ENCODE assay signal across 29 cellular contexts in genomic region chr11:80943226-80943625, GRCh38.
"Had no signal": no experiment of that assay in that cellular context is flagged by ENCODE, and none has a peak within 500 bp of the region (broad histone marks: within the 10 kb centered on the region; RNA-seq: fewer than 3 reads in every experiment).

No MANE protein-coding gene starts in this region.

- DNase-seq: stimulated activated CD4-positive, alpha-beta T cell treated with anti-CD3 and anti-CD28 coated beads, Interleukin-2, amount 100 ng/mL, for 48 hours; stimulated activated CD4-positive, alpha-beta T cell treated with anti-CD3 and anti-CD28 coated beads, Interleukin-4, amount 100 ng/mL, for 1 hour; stimulated activated CD4-positive, alpha-beta T cell treated with anti-CD3 and anti-CD28 coated beads, Interleukin-4, amount 100 ng/mL, for 24 hours; stimulated activated CD4-positive, alpha-beta T cell treated with anti-CD3 and anti-CD28 coated beads, Interleukin-4, amount 100 ng/mL, for 4 hours; stimulated activated CD8-positive, alpha-beta memory T cell treated with anti-CD3 and anti-CD28 coated beads, Interleukin-4, amount 100 ng/mL, for 48 hours; stimulated activated naive B cell treated with anti-CD40 and anti-IgM and Interleukin-4, amounts not matched to agents 10 μg/mL and 1 μg/mL and 100 μg/mL, for 72 hours; stimulated activated naive CD4-positive, alpha-beta T cell; stimulated activated naive CD4-positive, alpha-beta T cell treated with Interleukin-2 at 50 U/mL for 16 hours; stimulated activated naive CD8-positive, alpha-beta T cell treated with anti-CD3 and anti-CD28 coated beads, Interleukin-15, amount 100 ng/mL, for 72 hours; stimulated activated naive CD8-positive, alpha-beta T cell treated with anti-CD3 and anti-CD28 coated beads, Interleukin-15, Interleukin-2, amounts not matched to agents 100 U/mL and 50 U/mL, for 24 hours; stomach; substantia nigra; testis; thyroid gland; tibial artery; transverse colon; trophoblast cell; upper lobe of left lung; upper lobe of right lung; uterus had no signal

- H3K27ac ChIP-seq: stomach, suprapubic skin, testis, thoracic aorta, thyroid gland, tibial artery, tibial nerve, transverse colon, upper lobe of left lung, upper lobe of right lung, uterus, vagina had no signal

- H3K27ac Mint-ChIP-seq: stimulated activated effector memory CD8-positive, alpha-beta T cell treated with anti-CD3 and anti-CD28 coated beads, Interleukin-12 subunit alpha, Interleukin-12 subunit beta, amount 100 ng/mL, for 72 hours; stimulated activated memory B cell treated with anti-CD40 and anti-IgM and Interleukin-4, amounts not matched to agents 10 μg/mL and 1 μg/mL and 100 μg/mL, for 72 hours; stimulated activated naive B cell treated with anti-CD40 and anti-IgM and Interleukin-4, amounts not matched to agents 10 μg/mL and 1 μg/mL and 100 μg/mL, for 72 hours; stimulated activated naive CD8-positive, alpha-beta T cell treated with anti-CD3 and anti-CD28 coated beads, Interleukin-15, amount 100 ng/mL, for 72 hours; stimulated activated naive CD8-positive, alpha-beta T cell treated with anti-CD3 and anti-CD28 coated beads, Interleukin-15, Interleukin-2, amounts not matched to agents 100 ng/mL and 50 ng/mL, for 24 hours; type B pancreatic cell had no signal

- H3K4me3 Mint-ChIP-seq: stimulated activated effector memory CD8-positive, alpha-beta T cell treated with anti-CD3 and anti-CD28 coated beads, Interleukin-12 subunit alpha, Interleukin-12 subunit beta, amount 100 ng/mL, for 72 hours; stimulated activated memory B cell treated with anti-CD40 and anti-IgM and Interleukin-4, amounts not matched to agents 10 μg/mL and 1 μg/mL and 100 μg/mL, for 72 hours; stimulated activated naive B cell treated with anti-CD40 and anti-IgM and Interleukin-4, amounts not matched to agents 10 μg/mL and 1 μg/mL and 100 μg/mL, for 72 hours; stimulated activated naive CD8-positive, alpha-beta T cell treated with anti-CD3 and anti-CD28 coated beads, Interleukin-15, amount 100 ng/mL, for 72 hours; stimulated activated naive CD8-positive, alpha-beta T cell treated with anti-CD3 and anti-CD28 coated beads, Interleukin-15, Interleukin-2, amounts not matched to agents 100 ng/mL and 50 ng/mL, for 24 hours; type B pancreatic cell had no signal

- H3K27me3 ChIP-seq: stomach, suprapubic skin, testis, thyroid gland, tibial artery, tibial nerve, transverse colon, upper lobe of left lung, upper lobe of right lung, uterus, vagina had no signal

- FAIRE-seq: urothelium cell line had no signal

- H3K4me1 Mint-ChIP-seq: stimulated activated effector memory CD8-positive, alpha-beta T cell treated with anti-CD3 and anti-CD28 coated beads, Interleukin-12 subunit alpha, Interleukin-12 subunit beta, amount 100 ng/mL, for 72 hours; stimulated activated memory B cell treated with anti-CD40 and anti-IgM and Interleukin-4, amounts not matched to agents 10 μg/mL and 1 μg/mL and 100 μg/mL, for 72 hours; stimulated activated naive B cell treated with anti-CD40 and anti-IgM and Interleukin-4, amounts not matched to agents 10 μg/mL and 1 μg/mL and 100 μg/mL, for 72 hours; stimulated activated naive CD8-positive, alpha-beta T cell treated with anti-CD3 and anti-CD28 coated beads, Interleukin-15, amount 100 ng/mL, for 72 hours had no signal

- H3K36me3 ChIP-seq: stomach, suprapubic skin, thoracic aorta, thyroid gland, tibial artery, tibial nerve, transverse colon, upper lobe of left lung, upper lobe of right lung, uterus, vagina had no signal

- H3K9me3 Mint-ChIP-seq: type B pancreatic cell had no signal

- H3K9me3 ChIP-seq: suprapubic skin, testis, thoracic aorta, thyroid gland, tibial artery, tibial nerve, transverse colon, upper lobe of left lung, upper lobe of right lung, uterus, vagina had no signal

- H3K27me3 Mint-ChIP-seq: stimulated activated memory B cell treated with anti-CD40 and anti-IgM and Interleukin-4, amounts not matched to agents 10 μg/mL and 1 μg/mL and 100 μg/mL, for 72 hours; stimulated activated naive B cell treated with anti-CD40 and anti-IgM and Interleukin-4, amounts not matched to agents 10 μg/mL and 1 μg/mL and 100 μg/mL, for 72 hours; stimulated activated naive CD8-positive, alpha-beta T cell treated with anti-CD3 and anti-CD28 coated beads, Interleukin-15, amount 100 ng/mL, for 72 hours; stimulated activated naive CD8-positive, alpha-beta T cell treated with anti-CD3 and anti-CD28 coated beads, Interleukin-15, Interleukin-2, amounts not matched to agents 100 ng/mL and 50 ng/mL, for 24 hours; type B pancreatic cell had no signal

- H3K4me1 ChIP-seq: stomach, suprapubic skin, testis, thyroid gland, tibial artery, tibial nerve, transverse colon, upper lobe of left lung, upper lobe of right lung, uterus, vagina had no signal

- H3K36me3 Mint-ChIP-seq: stimulated activated effector memory CD8-positive, alpha-beta T cell treated with anti-CD3 and anti-CD28 coated beads, Interleukin-12 subunit alpha, Interleukin-12 subunit beta, amount 100 ng/mL, for 72 hours; stimulated activated memory B cell treated with anti-CD40 and anti-IgM and Interleukin-4, amounts not matched to agents 10 μg/mL and 1 μg/mL and 100 μg/mL, for 72 hours; stimulated activated naive B cell treated with anti-CD40 and anti-IgM and Interleukin-4, amounts not matched to agents 10 μg/mL and 1 μg/mL and 100 μg/mL, for 72 hours; type B pancreatic cell had no signal

- ATAC-seq: stimulated activated effector memory CD8-positive, alpha-beta T cell treated with anti-CD3 and anti-CD28 coated beads, Interleukin-12 subunit alpha, Interleukin-12 subunit beta, amount 100 ng/mL, for 72 hours; stimulated activated memory B cell treated with anti-CD40 and anti-IgM and Interleukin-4, amounts not matched to agents 10 μg/mL and 1 μg/mL and 100 μg/mL, for 72 hours; stimulated activated naive B cell treated with anti-CD40 and anti-IgM and Interleukin-4, amounts not matched to agents 10 μg/mL and 1 μg/mL and 100 μg/mL, for 72 hours; stimulated activated naive CD8-positive, alpha-beta T cell treated with anti-CD3 and anti-CD28 coated beads, Interleukin-15, amount 100 ng/mL, for 72 hours; stimulated activated naive CD8-positive, alpha-beta T cell treated with anti-CD3 and anti-CD28 coated beads, Interleukin-15, Interleukin-2, amounts not matched to agents 100 U/mL and 50 U/mL, for 24 hours; upper lobe of right lung had no signal

- H3K4me3 ChIP-seq: stomach, suprapubic skin, testis, thoracic aorta, thyroid gland, tibial artery, tibial nerve, transverse colon, upper lobe of left lung, upper lobe of right lung, uterus, vagina had no signal
